In the genomic region with DNA sequence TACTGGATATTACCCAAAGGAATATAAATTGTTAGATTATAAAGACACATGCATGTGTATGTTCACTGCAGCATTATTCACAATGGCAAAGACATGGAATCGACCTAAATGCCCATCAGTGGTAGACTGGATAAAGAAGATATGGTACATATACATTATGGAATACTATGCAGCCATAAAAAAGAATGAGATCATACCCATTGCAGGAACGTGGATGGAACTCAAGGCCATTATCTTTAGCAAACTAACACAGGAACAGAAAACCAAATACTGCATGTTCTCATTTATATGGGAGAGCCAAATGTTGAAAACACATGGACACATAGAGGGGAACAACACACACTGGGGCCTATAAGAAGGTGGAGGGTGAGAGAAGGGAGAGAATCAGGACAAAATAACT, we compare ENCODE assay signal across 2 cellular contexts. TPM values are rescaled to one million over a fixed set of nuclear protein-coding genes. Genes with fewer than 3 reads are reported as not detected.
"Had no signal": no experiment of that assay in that cellular context is flagged by ENCODE, and none has a peak within 500 bp of the region (broad histone marks: within the 10 kb centered on the region; RNA-seq: fewer than 3 reads in every experiment).

No MANE protein-coding gene starts in this region.

RNA-seq across cellular contexts. Expression of gene C1orf185, which starts 35.7 kb away (rescaled TPM):
- total RNA-seq: G401 had no signal
- polyA plus RNA-seq: GM12878 had no signal
